ENCODE assay signal across 1 cellular context in the genomic region with DNA sequence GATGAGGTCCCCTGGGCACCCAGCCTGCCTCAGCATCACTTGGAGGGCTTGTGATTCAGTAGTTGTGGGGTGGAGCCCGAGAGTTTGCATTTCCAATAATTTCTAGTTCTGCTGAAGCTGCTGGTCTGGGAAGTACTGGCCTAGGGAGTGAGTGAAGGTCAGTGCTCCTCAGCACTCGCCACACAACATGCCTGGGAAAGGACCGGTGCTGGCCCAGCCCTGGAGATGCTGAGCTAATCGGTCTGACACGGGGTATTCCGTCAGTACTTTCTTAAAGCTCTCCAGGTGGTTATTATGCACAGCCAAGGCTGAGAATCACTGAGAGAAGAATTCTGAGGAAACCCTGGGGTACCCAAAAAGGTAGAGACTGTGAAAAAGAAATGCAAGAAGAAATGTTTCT.
TF ChIP-seq lines count a peak whose summit lies in the region.

No MANE protein-coding gene starts in this region.

TF ChIP-seq in H1, 55 proteins besides CTCF, POLR2A, EP300 and RAD21:
- TF ChIP-seq TEAD4 (IDR thresholded peaks at IDR 0.05; ENCODE audit: low read depth, low read length) (no peak), SAP30 (IDR thresholded peaks at IDR 0.05; ENCODE audit: insufficient read depth, insufficient replicate concordance, low read length) (no peak), NANOG (IDR thresholded peaks at IDR 0.05; ENCODE audit: insufficient read depth, low read depth, low read length, poor library complexity, severe bottlenecking) (no peak), EZH2 (IDR thresholded peaks at IDR 0.05; ENCODE audit: low read depth, low read length, severe bottlenecking) (no peak), SP2 (IDR thresholded peaks at IDR 0.05; ENCODE audit: low read length) (no peak)
TF ChIP-seq in H1: peak in this region for 0.
